ENCODE assay signal across 15 cellular contexts in the genomic region with DNA sequence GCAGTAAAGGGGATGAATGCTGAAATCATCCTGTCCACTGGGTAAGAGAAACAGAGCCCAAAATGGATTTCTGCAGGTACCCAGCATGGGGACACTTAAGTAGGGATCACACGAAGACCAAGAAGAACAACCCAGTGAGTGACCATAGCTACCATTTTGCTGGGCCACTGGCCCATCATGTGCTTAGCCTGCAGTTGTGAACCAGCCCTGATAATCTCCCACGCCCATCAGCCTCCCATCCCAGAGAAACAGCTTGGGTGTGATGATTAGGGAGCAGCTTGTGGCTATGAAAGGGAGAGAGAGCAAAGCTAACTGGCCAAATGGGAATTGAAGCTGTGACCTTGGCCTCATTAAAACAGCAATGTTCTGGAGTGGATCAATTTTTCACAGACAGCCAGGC.
"Had no signal": no experiment of that assay in that cellular context is flagged by ENCODE, and none has a peak within 500 bp of the region (broad histone marks: within the 10 kb centered on the region; RNA-seq: fewer than 3 reads in every experiment).

No MANE protein-coding gene starts in this region.

- ATAC-seq: esophagus mucosa; gastroesophageal sphincter; naive thymus-derived CD4-positive, alpha-beta T cell; right cardiac atrium; stimulated activated naive CD8-positive, alpha-beta T cell treated with anti-CD3 and anti-CD28 coated beads, Interleukin-15, Interleukin-2, amounts not matched to agents 100 U/mL and 50 U/mL, for 24 hours had no signal

- DNase-seq: activated CD4-positive, alpha-beta T cell treated with anti-CD3 and anti-CD28 coated beads, Interleukin-2, amount 50 U/mL, for 48 hours; activated naive CD8-positive, alpha-beta T cell treated with anti-CD3 and anti-CD28 coated beads for 36 hours; activated T-cell treated with anti-CD3 and anti-CD28 coated beads for 4 hours; amniotic stem cell; heart right ventricle; naive thymus-derived CD4-positive, alpha-beta T cell; right cardiac atrium; stimulated activated CD4-positive, alpha-beta T cell treated with anti-CD3 and anti-CD28 coated beads, Interleukin-2, amount 100 ng/mL, for 24 hours; stimulated activated naive CD8-positive, alpha-beta T cell treated with anti-CD3 and anti-CD28 coated beads, Interleukin-15, Interleukin-2, amounts not matched to agents 100 U/mL and 50 U/mL, for 24 hours; T-helper 2 cell; transverse colon; uterus had no signal

- FAIRE-seq: colon had no signal
